In genomic region chr1:226009650-226010044, GRCh38 we compare ENCODE assay signal across 1 cellular context.
TF ChIP-seq lines count a peak whose summit lies in the region.

No MANE protein-coding gene starts in this region.

TF ChIP-seq in GM23338, 12 proteins besides CTCF, POLR2A, EP300 and RAD21 (continued from another document):
- TF ChIP-seq ZNF462 (CRISPR knock-in tag; IDR thresholded peaks at IDR 0.05) (no peak), EZH2 (IDR thresholded peaks at IDR 0.05; ENCODE audit: low read depth, unreplicated experiment) (no peak), STAT1 (IDR thresholded peaks at IDR 0.05; ENCODE audit: unreplicated experiment) (no peak), ETS1 (IDR thresholded peaks at IDR 0.05) (no peak), ZNF114 (CRISPR knock-in tag; IDR thresholded peaks at IDR 0.05) (no peak), JUNB (IDR thresholded peaks at IDR 0.05; ENCODE audit: unreplicated experiment) (no peak), NANOG (IDR thresholded peaks at IDR 0.05; ENCODE audit: borderline replicate concordance) (no peak), EZH2phosphoT487 (IDR thresholded peaks at IDR 0.05; ENCODE audit: unreplicated experiment) (no peak)
